In genomic region chr3:47380601-47381316, GRCh38 we compare ENCODE assay signal across 8 cellular contexts. TPM values are rescaled to one million over a fixed set of nuclear protein-coding genes. Genes with fewer than 3 reads are reported as not detected.
DNase-seq lines count a peak whose midpoint lies in the region; ATAC-seq and TF ChIP-seq lines count a peak whose summit lies in the region.

Gene PTPN23 (plus strand): TSS chr3:47381021. CDS start chr3:47381097, 76 bp downstream.

- peaks cover 38% of the 10 kb centered on the region for H3K4me1 ChIP-seq in Karpas-422 (ENCODE audit: low read length)
- peaks cover 30 to 58% (median 47%) of the 10 kb centered on the region in 4 donors for H3K4me1 ChIP-seq in esophagus muscularis mucosa

- TF ChIP-seq EP300 in esophagus muscularis mucosa (IDR thresholded peaks at IDR 0.05): no peak

- peaks cover 55% of the 10 kb centered on the region for H3K79me2 ChIP-seq in Karpas-422 (ENCODE audit: low read length)

- TF ChIP-seq CTCF in esophagus muscularis mucosa (IDR thresholded peaks at IDR 0.05): peak in 1 of 3 experiments; percentile 22

- ATAC-seq in GM21825 (IDR thresholded peaks at IDR 0.05; ENCODE audit: unreplicated experiment): peak; percentile 77

- peaks cover 16% of the 10 kb centered on the region for H4K20me1 ChIP-seq in Karpas-422 (ENCODE audit: insufficient read depth, low read depth, low read length)

- no peaks in the 10 kb centered on the region for H3K9me2 ChIP-seq in Karpas-422 (replicated peaks; ENCODE audit: insufficient read depth, low read length)

- WGBS in esophagus muscularis mucosa: 1% methylated on average over 16 of the region's 61 CpGs

- peak within 1 kb of the TSS; percentile 94 for H3K4me2 ChIP-seq in Karpas-422 (ENCODE audit: low read depth, low read length, poor library complexity, severe bottlenecking)

- peak; percentile 87 for TF ChIP-seq POLR2A in esophagus muscularis mucosa (IDR thresholded peaks at IDR 0.05; ENCODE audit: low read depth)

- peak within 1 kb of the TSS; percentile 89 for H3K9ac ChIP-seq in Karpas-422 (ENCODE audit: low read length)

- DNase-seq in DMS79 treated with DMSO at 0.1 percent for 48 hours (lab: John Stamatoyannopoulos, UW): peak; percentile 89
- peak; percentile 99 for DNase-seq in Karpas-422
- DNase-seq in RKO (ENCODE audit: low spot score): peak; percentile 98
- peak; percentile 99 for DNase-seq in activated T-helper 1 cell treated with Interleukin-2 at 50 U/mL for 16 hours (ENCODE audit: low read depth)
- DNase-seq in esophagus muscularis mucosa (ENCODE audit: extremely low spot score): peak; percentile 99
- peak; percentile 100 for DNase-seq in myocyte (ENCODE audit: low read depth)
- peak; percentile 97 to 98 for DNase-seq in stimulated activated CD8-positive, alpha-beta memory T cell treated with anti-CD3 and anti-CD28 coated beads, Interleukin-7, amount 100 ng/mL, for 48 hours (ENCODE audit: extremely low read depth in 1 of 2, low read depth in 1 of 2)

- H3K36me3 ChIP-seq in Karpas-422 (ENCODE audit: insufficient read depth, low read length): no peaks in the 10 kb centered on the region
- peaks cover 0 to 6% (median 0%) of the 10 kb centered on the region in 4 donors for H3K36me3 ChIP-seq in esophagus muscularis mucosa

- intact Hi-C loops in esophagus muscularis mucosa (cut with DNase I): loop anchor here (2.0 kb wide), 1 partner anchor 94 kb away; the partner anchor contains the start of gene SCAP

- H3K9me3 ChIP-seq in Karpas-422 (ENCODE audit: low read length): no peaks in the 10 kb centered on the region
- no peaks in the 10 kb centered on the region for H3K9me3 ChIP-seq in esophagus muscularis mucosa

- H3K27me3 ChIP-seq in Karpas-422 (ENCODE audit: low read length) (no peaks in the 10 kb centered on the region), esophagus muscularis mucosa (no peaks in the 10 kb centered on the region)

- H2AFZ ChIP-seq in Karpas-422 (ENCODE audit: low read length): peak within 1 kb of the TSS; percentile 44; the same call in 1 of the 2 replicates

- H3K27ac ChIP-seq in Karpas-422 (ENCODE audit: low read length) (peak within 1 kb of the TSS; percentile 77), esophagus muscularis mucosa (replicated peaks in 1 of 4) (peak within 1 kb of the TSS; percentile 95 to 99 (median 98))

- H3K4me3 ChIP-seq in Karpas-422 (ENCODE audit: low read length) (peak within 1 kb of the TSS; percentile 88), esophagus muscularis mucosa (peak within 1 kb of the TSS; percentile 92 to 100 (median 96))

RNA-seq across cellular contexts. Expression of gene PTPN23, which starts in this region (rescaled TPM):
- 7.9 and 25.5 TPM in 2 replicates for total RNA-seq in Karpas-422 (2014; rRNA removed; shearing (Covaris generic); ENCODE audit: low replicate concordance)
- total RNA-seq in esophagus muscularis mucosa (100 to 1,000 TPM in 1 of 4 donors, 10 to 100 TPM in 3; 16.9 to 156 (median 26.3) TPM), myocyte (19.0 and 19.6 TPM in 2 replicates)
- polyA plus RNA-seq in myocyte (2012): 41.7 TPM

Comparison
In these comparisons a context has a peak if more than half of its experiments do, and no peak if none do; other contexts are left out.
1. Peak in every context shown above with its lines: DNase-seq, ATAC-seq, H3K4me3 ChIP-seq and H3K27ac ChIP-seq.